Comparison of ENCODE assay signal across 8 cellular contexts in the genomic region with DNA sequence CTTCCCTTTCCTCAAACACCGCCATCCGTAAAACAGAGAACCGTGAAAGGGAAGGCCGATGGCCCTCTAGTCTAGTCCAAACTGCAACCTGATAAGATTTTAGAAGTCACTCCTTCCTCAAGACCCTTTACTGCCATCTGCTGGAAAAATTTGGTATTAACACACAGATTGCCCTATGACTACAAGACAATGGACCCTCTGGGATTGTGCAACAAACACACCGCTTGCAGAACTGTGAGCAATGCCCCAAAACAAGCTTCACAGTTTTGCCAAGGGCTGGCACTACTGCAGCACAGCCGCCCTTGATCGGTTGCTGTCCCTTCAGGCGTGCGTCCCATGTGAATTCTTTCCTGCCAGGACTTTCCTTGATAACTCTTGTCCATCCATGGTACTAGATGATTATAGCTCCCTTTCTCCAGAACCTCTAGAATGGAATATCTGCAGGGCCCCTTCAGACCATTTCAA.
DNase-seq lines count a peak whose midpoint lies in the region; ATAC-seq and TF ChIP-seq lines count a peak whose summit lies in the region.

No MANE protein-coding gene starts in this region.

- DNase-seq in GM04503 (ENCODE audit: low read depth) (peak; percentile 84), HuH-7.5 (ENCODE audit: low spot score) (peak; percentile 53), NOMO-1 treated with DMSO at 0.1 percent for 48 hours (lab: John Stamatoyannopoulos, UW; ENCODE audit: unreplicated experiment) (peak; percentile 93), activated T-cell treated with anti-CD3 and anti-CD28 coated beads for 1 hour (ENCODE audit: low read depth) (peak; percentile 3), fibroblast of pulmonary artery (ENCODE audit: low read depth) (peak; percentile 98)

- no peaks in the 10 kb centered on the region for H3K36me3 ChIP-seq in neuron (ENCODE audit: insufficient read depth, low read length)

- H2AFZ ChIP-seq in neuron (ENCODE audit: low read depth, low read length): peak overlapping the region; percentile 76

- H3K4me3 ChIP-seq in fibroblast of pulmonary artery (replicated peaks; ENCODE audit: low read depth, low read length) (no peak overlapping the region), neuron (ENCODE audit: low read length) (no peak overlapping the region)

- peak; percentile 77 for TF ChIP-seq CTCF in fibroblast of pulmonary artery (IDR thresholded peaks at IDR 0.05; ENCODE audit: low read length, missing control alignments)

- no peaks in the 10 kb centered on the region for H3K4me1 ChIP-seq in neuron (ENCODE audit: insufficient read depth, low read length)

- TF ChIP-seq POLR2A in GM18505 (IDR thresholded peaks at IDR 0.05; ENCODE audit: borderline replicate concordance, extremely low read depth, insufficient read depth, insufficient read length): no peak

- no peaks in the 10 kb centered on the region for H3K27me3 ChIP-seq in neuron (ENCODE audit: insufficient read depth, low read length)

- H3K9me3 ChIP-seq in neuron (ENCODE audit: low read length): no peaks in the 10 kb centered on the region

- peak; percentile 83 for ATAC-seq in GM21737 (IDR thresholded peaks at IDR 0.05; ENCODE audit: unreplicated experiment)
- no peak for ATAC-seq in GM18505 (IDR thresholded peaks at IDR 0.05; ENCODE audit: unreplicated experiment)

Comparison
In these comparisons a context has a peak if more than half of its experiments do, and no peak if none do; other contexts are left out.
1. DNase-seq: peak in every context shown above with its lines; median percentile 98 in fibroblast of pulmonary artery; 93 in NOMO-1 treated with DMSO at 0.1 percent for 48 hours; 84 in GM04503; 53 in HuH-7.5; 3 in activated T-cell treated with anti-CD3 and anti-CD28 coated beads for 1 hour.